Comparison of ENCODE assay signal across 9 cellular contexts in the genomic region with DNA sequence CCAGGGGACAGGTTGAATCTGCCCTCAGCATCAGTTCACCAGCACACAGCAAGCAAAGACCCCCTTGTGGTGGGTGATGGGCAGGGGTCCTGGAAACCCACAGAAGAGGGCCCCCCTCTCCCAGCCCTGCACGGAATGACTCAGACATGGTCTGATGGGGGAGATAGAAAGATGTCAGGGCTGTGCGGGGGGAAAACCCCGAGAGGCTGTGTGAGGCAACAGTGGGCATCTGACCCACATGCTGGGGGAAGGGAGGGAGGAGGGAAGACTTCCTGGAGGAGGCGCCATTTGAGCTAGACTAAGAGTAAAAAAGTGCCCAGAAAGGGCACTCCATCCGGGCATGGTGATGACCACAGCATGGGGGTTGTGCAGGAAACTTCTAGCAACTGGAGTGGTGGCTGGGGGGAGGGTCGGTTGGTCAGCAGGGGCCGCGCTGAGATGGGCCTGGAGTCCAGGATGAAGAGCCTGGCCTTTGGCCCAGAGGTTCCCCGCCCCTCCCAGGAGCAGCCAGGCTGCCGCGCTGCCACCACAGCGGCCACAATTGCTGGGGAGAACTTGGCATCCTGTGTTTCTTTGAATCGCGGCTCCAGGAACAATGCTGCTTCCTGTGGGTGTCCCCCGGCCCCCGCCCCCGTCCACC. TPM values are rescaled to one million over a fixed set of nuclear protein-coding genes. Genes with fewer than 3 reads are reported as not detected.
DNase-seq lines count a peak whose midpoint lies in the region; ATAC-seq, FAIRE-seq and TF ChIP-seq lines count a peak whose summit lies in the region.
"Had no signal": no experiment of that assay in that cellular context is flagged by ENCODE, and none has a peak within 500 bp of the region (broad histone marks: within the 10 kb centered on the region; RNA-seq: fewer than 3 reads in every experiment).

No MANE protein-coding gene starts in this region.

- TF ChIP-seq RAD21 in K562 (CRISPR knock-in tag; conservative IDR thresholded peaks at IDR 0.05 in 1 of 2, IDR thresholded peaks at IDR 0.05 in 1 of 2), result no peak

- no peak for TF ChIP-seq POLR2A in K562 (conservative IDR thresholded peaks at IDR 0.05)

- TF ChIP-seq EP300 in K562 (IDR thresholded peaks at IDR 0.05; ENCODE audit: low read length), result no peak

- ATAC-seq in K562 (no peak), HG03442 (IDR thresholded peaks at IDR 0.05; ENCODE audit: unreplicated experiment) (no peak), GM21825 (IDR thresholded peaks at IDR 0.05; ENCODE audit: unreplicated experiment) (no peak)
- ATAC-seq in stimulated activated naive B cell treated with anti-CD40 and anti-IgM and Interleukin-4, amounts not matched to agents 10 μg/mL and 1 μg/mL and 100 μg/mL, for 72 hours (replicated peaks), result peak; percentile 63 to 68

- H3K36me3 ChIP-seq in H7 (replicated peaks; ENCODE audit: control insufficient read depth, insufficient read depth, low read length), result no peaks in the 10 kb centered on the region; the same call in none of the 2 replicates
- no peaks in the 10 kb centered on the region for H3K36me3 ChIP-seq in K562 (ENCODE audit: control insufficient read depth, insufficient read depth, low read length)

- no peak overlapping the region for H3K27ac ChIP-seq in K562 (ENCODE audit: extremely low read depth, low read depth, low read length)
- H3K27ac ChIP-seq: VCaP had no signal

- intact Hi-C loops in K562 (cut with micrococcal nuclease), result no loop called here

- no peaks in the 10 kb centered on the region for H3K9me1 ChIP-seq in K562 (ENCODE audit: control insufficient read depth, insufficient read depth, low read length)

- H3K9me3 Mint-ChIP-seq in stimulated activated naive B cell treated with anti-CD40 and anti-IgM and Interleukin-4, amounts not matched to agents 10 μg/mL and 1 μg/mL and 100 μg/mL, for 72 hours, result no peaks in the 10 kb centered on the region

- H3K9me3 ChIP-seq in K562 (replicated peaks; ENCODE audit: control insufficient read depth, insufficient read depth, low read depth, low read length), result no peaks in the 10 kb centered on the region

- CTCF ChIA-PET in K562 (lab: Yijun Ruan, JAX; ENCODE audit: low intra/inter-chr PET ratio), result no interaction called here

- 6% methylated on average over 14 of the region's 17 CpGs for WGBS in K562 (ENCODE audit: insufficient coverage, low coverage, missing lambda C conversion rate)

- peak overlapping the region; percentile 97 for H3K4me3 Mint-ChIP-seq in stimulated activated naive B cell treated with anti-CD40 and anti-IgM and Interleukin-4, amounts not matched to agents 10 μg/mL and 1 μg/mL and 100 μg/mL, for 72 hours

- no peak overlapping the region for H2AFZ ChIP-seq in K562 (ENCODE audit: low read depth, low read length)

- peaks cover 10 to 19% of the 10 kb centered on the region in 2 donors for H3K36me3 Mint-ChIP-seq in stimulated activated naive B cell treated with anti-CD40 and anti-IgM and Interleukin-4, amounts not matched to agents 10 μg/mL and 1 μg/mL and 100 μg/mL, for 72 hours

- DNase-seq in H7 (peak; percentile 75), T-helper 22 cell (ENCODE audit: low read depth) (peak; percentile 81), K562 (ENCODE audit: extremely low read depth in 1 of 4, low spot score in 3 of 4) (no peak), medulla oblongata (ENCODE audit: extremely low spot score) (peak; percentile 50), GM13976 (ENCODE audit: low spot score) (no peak)
- DNase-seq in stimulated activated naive B cell treated with anti-CD40 and anti-IgM and Interleukin-4, amounts not matched to agents 10 μg/mL and 1 μg/mL and 100 μg/mL, for 72 hours, result peak; percentile 79

- H3K27ac Mint-ChIP-seq in stimulated activated naive B cell treated with anti-CD40 and anti-IgM and Interleukin-4, amounts not matched to agents 10 μg/mL and 1 μg/mL and 100 μg/mL, for 72 hours, result peak overlapping the region; percentile 96

- H3K27me3 ChIP-seq in H7 (ENCODE audit: control insufficient read depth, insufficient read depth, low read length) (peaks cover 20% of the 10 kb centered on the region), K562 (ENCODE audit: control insufficient read depth in 2 of 2, insufficient read depth in 2 of 2, low read length in 2 of 2) (peaks cover 0 to 23% of the 10 kb centered on the region in 2 experiments; a peak in 2 of 5 replicates)

- H3K79me2 ChIP-seq in K562 (ENCODE audit: control insufficient read depth, insufficient read depth, low read length), result no peaks in the 10 kb centered on the region

- FAIRE-seq in K562 (lab: Jason Lieb, UNC), result no peak

- peaks cover 0 to 90% of the 10 kb centered on the region in 2 experiments for H3K4me1 ChIP-seq in K562 (replicated peaks in 1 of 2; ENCODE audit: control insufficient read depth in 2 of 2, insufficient read depth in 2 of 2, low read length in 2 of 2)

- POLR2A ChIA-PET in K562 (lab: Yijun Ruan, JAX), result no interaction called here

- H4K20me1 ChIP-seq in K562 (replicated peaks; ENCODE audit: control insufficient read depth, insufficient read depth, low read length), result peaks cover 4% of the 10 kb centered on the region

- H3K4me1 Mint-ChIP-seq in stimulated activated naive B cell treated with anti-CD40 and anti-IgM and Interleukin-4, amounts not matched to agents 10 μg/mL and 1 μg/mL and 100 μg/mL, for 72 hours, result peaks cover 53 to 78% of the 10 kb centered on the region in 2 donors

- no peak overlapping the region for H3K4me2 ChIP-seq in K562 (ENCODE audit: insufficient read depth, low read length)

- TF ChIP-seq CTCF in K562 (IDR thresholded peaks at IDR 0.05 in 2 of 3, conservative IDR thresholded peaks at IDR 0.05 in 1 of 3; ENCODE audit: insufficient read depth in 2 of 3, low read depth in 1 of 3, low read length in 3 of 3) (no peak), GM13976 (IDR thresholded peaks at IDR 0.05; ENCODE audit: borderline replicate concordance, control extremely low read depth, extremely low read depth, insufficient read depth, missing control alignments) (no peak)

- H3K4me3 ChIP-seq in H7 (ENCODE audit: insufficient read depth, low read depth, low read length) (no peak overlapping the region), K562 (no peak overlapping the region)

- H3K9ac ChIP-seq in K562 (ENCODE audit: insufficient read depth in 1 of 2, low read depth in 2 of 2, low read length in 2 of 2), result no peak overlapping the region

- in situ Hi-C loops in K562 (cut with MboI) (no loop called here), GM13976 (cut with MboI; ENCODE audit: low sequenced_read_pairs, unreplicated experiment) (no loop called here)

- BruUV-seq in K562 (replicated peaks; lab: Mats Ljungman, UMichigan), result no TSS peak

- H3K27me3 Mint-ChIP-seq in stimulated activated naive B cell treated with anti-CD40 and anti-IgM and Interleukin-4, amounts not matched to agents 10 μg/mL and 1 μg/mL and 100 μg/mL, for 72 hours, result no peaks in the 10 kb centered on the region

RNA-seq across cellular contexts. Expression of a gene that starts 2.5 kb away (rescaled TPM):
- total RNA-seq in H7 (2014; rRNA removed; shearing (Covaris generic)), result 12.8 and 20.0 TPM in 2 replicates
- total RNA-seq in K562 (2011; cell fraction: chromatin; rRNA removed; ENCODE audit: low replicate concordance), result 0.76 and 4.3 TPM in 2 replicates
- 3.6 and 4.7 TPM in 2 replicates for total RNA-seq in K562 (2011; cell fraction: nucleolus; rRNA removed)
- 2.0 and 2.1 TPM in 2 replicates for total RNA-seq in K562 (2011; cell fraction: nucleoplasm; rRNA removed)
- 0.49 and 0.73 TPM in 2 replicates for total RNA-seq in K562 (2014; rRNA removed)
- total RNA-seq in K562 (2014; rRNA removed; fragmentation: Illumina TruSeq; extraction: Trizol), result 0.18 and 0.22 TPM in 2 replicates
- 0.25 and 0.30 TPM in 2 replicates for total RNA-seq in K562 (2015; rRNA removed; fragmentation: Illumina TruSeq; extraction: Trizol)
- total RNA-seq in K562 (2021), result 0.81 and 0.89 TPM in 2 replicates
- polyA plus RNA-seq in K562 (2011; rRNA removed), result 0.86 and 1.2 TPM in 2 replicates
- polyA plus RNA-seq in K562 (2011; cell fraction: cytosol; rRNA removed), result 1.4 and 2.5 TPM in 2 replicates
- 4.7 and 6.5 TPM in 2 replicates for polyA plus RNA-seq in K562 (2011; cell fraction: nucleus; rRNA removed)
- polyA plus RNA-seq in K562 (2012), result 0.43 and 0.47 TPM in 2 replicates
- polyA plus RNA-seq in K562 (2014; fragmentation: Illumina TruSeq; extraction: Trizol), result 0.24 and 0.39 TPM in 2 replicates
- polyA plus RNA-seq in K562 (2014; fragmentation: Nextera tagmentation; extraction: Ambion mirVana), result under 1 TPM in 1 of 2 experiments, not detected in 1; 0.03 TPM
- 0.25 and 0.28 TPM in 2 replicates for polyA plus RNA-seq in K562 (2014; rRNA removed)
- polyA minus RNA-seq in K562 (2011; rRNA and poly(A)+ RNA removed), result 0.45 and 0.49 TPM in 2 replicates
- 0.91 and 1.0 TPM in 2 replicates for polyA minus RNA-seq in K562 (2011; cell fraction: cytosol; rRNA and poly(A)+ RNA removed)
- 3.6 and 3.8 TPM in 2 replicates for polyA minus RNA-seq in K562 (2011; cell fraction: nucleus; rRNA and poly(A)+ RNA removed)

RNA-seq across cellular contexts. Expression of a gene that starts 33.3 kb away (rescaled TPM):
- total RNA-seq in H7 (2014; rRNA removed; shearing (Covaris generic)), result 83.5 and 86.4 TPM in 2 replicates
- total RNA-seq in K562 (2011; cell fraction: chromatin; rRNA removed; ENCODE audit: low replicate concordance), result 18.7 and 76.7 TPM in 2 replicates
- total RNA-seq in K562 (2011; cell fraction: nucleolus; rRNA removed), result 75.9 and 80.0 TPM in 2 replicates
- total RNA-seq in K562 (2011; cell fraction: nucleoplasm; rRNA removed), result 35.8 and 37.1 TPM in 2 replicates
- 48.2 and 53.8 TPM in 2 replicates for total RNA-seq in K562 (2014; rRNA removed)
- total RNA-seq in K562 (2014; rRNA removed; fragmentation: Illumina TruSeq; extraction: Trizol), result 1.9 and 3.7 TPM in 2 replicates
- total RNA-seq in K562 (2015; rRNA removed; fragmentation: Illumina TruSeq; extraction: Trizol), result 14.6 and 17.4 TPM in 2 replicates
- total RNA-seq in K562 (2021), result 49.6 and 49.8 TPM in 2 replicates
- polyA plus RNA-seq in K562 (2011; rRNA removed), result 10.5 and 23.7 TPM in 2 replicates
- 14.1 and 48.2 TPM in 2 replicates for polyA plus RNA-seq in K562 (2011; cell fraction: cytosol; rRNA removed)
- 84.7 and 142 TPM in 2 replicates for polyA plus RNA-seq in K562 (2011; cell fraction: nucleus; rRNA removed)
- polyA plus RNA-seq in K562 (2012), result 37.7 and 38.8 TPM in 2 replicates
- polyA plus RNA-seq in K562 (2014; fragmentation: Illumina TruSeq; extraction: Trizol), result 5.8 and 20.3 TPM in 2 replicates
- under 1 TPM; 0.13 to 0.31 TPM for polyA plus RNA-seq in K562 (2014; fragmentation: Nextera tagmentation; extraction: Ambion mirVana)
- polyA plus RNA-seq in K562 (2014; rRNA removed), result 35.3 and 39.1 TPM in 2 replicates
- 3.2 and 7.4 TPM in 2 replicates for polyA minus RNA-seq in K562 (2011; rRNA and poly(A)+ RNA removed)
- 27.3 and 27.9 TPM in 2 replicates for polyA minus RNA-seq in K562 (2011; cell fraction: cytosol; rRNA and poly(A)+ RNA removed)
- 22.2 and 25.0 TPM in 2 replicates for polyA minus RNA-seq in K562 (2011; cell fraction: nucleus; rRNA and poly(A)+ RNA removed)

RNA-seq across cellular contexts. Expression of a gene that starts 36.7 kb away (rescaled TPM):
- 2.1 and 4.0 TPM in 2 replicates for total RNA-seq in H7 (2014; rRNA removed; shearing (Covaris generic))
- total RNA-seq in K562 (2011; cell fraction: chromatin; rRNA removed; ENCODE audit: low replicate concordance), result 26.8 and 52.1 TPM in 2 replicates
- 20.3 and 21.5 TPM in 2 replicates for total RNA-seq in K562 (2011; cell fraction: nucleolus; rRNA removed)
- total RNA-seq in K562 (2011; cell fraction: nucleoplasm; rRNA removed), result 22.9 and 30.8 TPM in 2 replicates
- total RNA-seq in K562 (2014; rRNA removed) (7.2 and 8.5 TPM in 2 replicates), K562 (2014; rRNA removed; fragmentation: Illumina TruSeq; extraction: Trizol) (1.7 and 3.5 TPM in 2 replicates), K562 (2015; rRNA removed; fragmentation: Illumina TruSeq; extraction: Trizol) (3.7 and 4.2 TPM in 2 replicates), K562 (2021) (7.8 and 8.7 TPM in 2 replicates)
- polyA plus RNA-seq in K562 (2011; rRNA removed) (3.2 and 5.0 TPM in 2 replicates), K562 (2014; fragmentation: Illumina TruSeq; extraction: Trizol) (4.4 and 6.5 TPM in 2 replicates), K562 (2014; fragmentation: Nextera tagmentation; extraction: Ambion mirVana) (under 1 TPM; 0.18 to 0.28 TPM), K562 (2014; rRNA removed) (5.1 and 6.1 TPM in 2 replicates)
- polyA plus RNA-seq in K562 (2011; cell fraction: cytosol; rRNA removed), result 2.3 and 3.0 TPM in 2 replicates
- polyA plus RNA-seq in K562 (2011; cell fraction: nucleus; rRNA removed), result 12.8 and 18.1 TPM in 2 replicates
- 5.3 and 7.0 TPM in 2 replicates for polyA plus RNA-seq in K562 (2012)
- polyA minus RNA-seq in K562 (2011; rRNA and poly(A)+ RNA removed), result 3.7 and 4.7 TPM in 2 replicates
- polyA minus RNA-seq in K562 (2011; cell fraction: cytosol; rRNA and poly(A)+ RNA removed), result 3.9 and 4.8 TPM in 2 replicates
- polyA minus RNA-seq in K562 (2011; cell fraction: nucleus; rRNA and poly(A)+ RNA removed), result 5.5 and 5.9 TPM in 2 replicates

RNA-seq across cellular contexts. Expression of a gene that starts 45.9 kb away (rescaled TPM):
- not detected in 2 replicates for total RNA-seq in H7 (2014; rRNA removed; shearing (Covaris generic))
- total RNA-seq in K562 (2011; cell fraction: chromatin; rRNA removed; ENCODE audit: low replicate concordance), result not detected in 2 replicates
- not detected in 2 replicates for total RNA-seq in K562 (2011; cell fraction: nucleolus; rRNA removed)
- total RNA-seq in K562 (2011; cell fraction: nucleoplasm; rRNA removed), result not detected in 2 replicates
- total RNA-seq in K562 (2014; rRNA removed), result not detected in 2 replicates
- total RNA-seq in K562 (2014; rRNA removed; fragmentation: Illumina TruSeq; extraction: Trizol), result not detected in 2 replicates
- not detected in 2 replicates for total RNA-seq in K562 (2015; rRNA removed; fragmentation: Illumina TruSeq; extraction: Trizol)
- total RNA-seq in K562 (2021), result not detected in 2 replicates
- not detected in 2 replicates for polyA plus RNA-seq in K562 (2011; rRNA removed)
- polyA plus RNA-seq in K562 (2011; cell fraction: cytosol; rRNA removed), result not detected in 2 replicates
- polyA plus RNA-seq in K562 (2011; cell fraction: nucleus; rRNA removed), result not detected in 2 replicates
- polyA plus RNA-seq in K562 (2012), result not detected in 2 replicates
- polyA plus RNA-seq in K562 (2014; fragmentation: Illumina TruSeq; extraction: Trizol), result not detected in 2 replicates
- polyA plus RNA-seq in K562 (2014; fragmentation: Nextera tagmentation; extraction: Ambion mirVana), result not detected
- polyA plus RNA-seq in K562 (2014; rRNA removed), result not detected in 2 replicates
- not detected in 2 replicates for polyA minus RNA-seq in K562 (2011; rRNA and poly(A)+ RNA removed)
- not detected in 2 replicates for polyA minus RNA-seq in K562 (2011; cell fraction: cytosol; rRNA and poly(A)+ RNA removed)
- polyA minus RNA-seq in K562 (2011; cell fraction: nucleus; rRNA and poly(A)+ RNA removed), result not detected in 2 replicates

Comparison
In these comparisons a context has a peak if more than half of its experiments do, and no peak if none do; other contexts are left out.
1. DNase-seq: peak in H7 (single experiment), T-helper 22 cell (single experiment), medulla oblongata (single experiment) and stimulated activated naive B cell treated with anti-CD40 and anti-IgM and Interleukin-4, amounts not matched to agents 10 μg/mL and 1 μg/mL and 100 μg/mL, for 72 hours (single experiment); none in K562 (0 of 4) and GM13976 (single experiment).
2. ATAC-seq: peak in stimulated activated naive B cell treated with anti-CD40 and anti-IgM and Interleukin-4, amounts not matched to agents 10 μg/mL and 1 μg/mL and 100 μg/mL, for 72 hours (2 of 2); none in K562 (single experiment), HG03442 (single experiment) and GM21825 (single experiment).